ENCODE assay signal across 8 cellular contexts in the genomic region with DNA sequence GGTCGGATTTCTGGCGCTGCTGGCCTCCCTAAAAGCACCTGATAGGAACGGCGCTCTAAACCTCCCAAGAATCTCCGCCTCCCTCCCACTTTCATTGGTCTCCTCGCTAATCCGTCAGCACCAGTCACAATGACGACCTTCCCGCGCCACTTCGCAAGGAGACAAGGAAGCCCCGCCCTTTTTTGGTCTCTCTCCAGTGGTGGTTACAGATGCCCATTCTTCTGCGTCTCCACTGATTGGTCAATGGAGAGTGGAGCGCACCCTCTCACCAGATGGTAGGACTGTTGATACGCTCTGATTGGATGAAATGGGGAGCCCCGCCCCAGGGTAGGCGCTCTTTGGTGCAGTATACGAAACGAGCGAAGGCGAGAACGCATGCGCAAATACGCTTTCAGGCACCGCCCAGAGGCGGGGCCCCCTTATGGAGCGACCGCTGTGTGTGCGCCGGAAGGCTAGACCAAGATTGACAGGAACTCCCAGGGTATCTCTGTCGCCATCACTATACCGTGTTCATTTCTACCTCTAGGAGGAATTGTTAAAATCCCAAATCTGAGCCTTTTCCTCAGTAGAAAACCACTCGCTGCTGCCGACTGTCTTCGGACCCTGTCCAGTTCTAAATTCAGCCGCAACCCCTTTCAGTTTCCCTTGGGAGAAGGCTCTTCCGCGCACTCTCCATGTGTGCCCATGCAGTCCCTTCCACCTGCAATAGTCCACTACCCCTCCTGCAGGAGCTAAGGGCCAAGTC. TPM values are rescaled to one million over a fixed set of nuclear protein-coding genes. Genes with fewer than 3 reads are reported as not detected.
DNase-seq lines count a peak whose midpoint lies in the region; ATAC-seq, FAIRE-seq and TF ChIP-seq lines count a peak whose summit lies in the region.

No MANE protein-coding gene starts in this region.

- peaks cover 36% of the 10 kb centered on the region for H3K36me3 Mint-ChIP-seq in T-helper 2 cell treated with Interferon-gamma antibody and Interleukin-4, amounts not matched to agents 5 μg/mL and 100 μg/mL, for 36 hours (ENCODE audit: low read depth)

- H3K27me3 Mint-ChIP-seq in T-helper 2 cell treated with Interferon-gamma antibody and Interleukin-4, amounts not matched to agents 5 μg/mL and 100 μg/mL, for 36 hours (ENCODE audit: low read depth): no peaks in the 10 kb centered on the region

- under 1% methylated on average over 38 of the region's 38 CpGs for WGBS in right cardiac atrium
- 0 to 1% (median 0%) methylated on average over 38 of the region's 38 CpGs for WGBS in psoas muscle, 3 donors

- H3K9me3 ChIP-seq in ascending aorta (no peaks in the 10 kb centered on the region), right cardiac atrium (ENCODE audit: control insufficient read depth, low read length) (no peaks in the 10 kb centered on the region), psoas muscle (no peaks in the 10 kb centered on the region)

- H3K36me3 ChIP-seq in ascending aorta (peaks cover 21 to 23% of the 10 kb centered on the region in 2 donors), psoas muscle (ENCODE audit: insufficient read depth in 1 of 2, low read depth in 1 of 2) (peaks cover 6 to 32% of the 10 kb centered on the region in 2 donors)

- H3K27me3 ChIP-seq in ascending aorta (no peaks in the 10 kb centered on the region), right cardiac atrium (ENCODE audit: control insufficient read depth, insufficient read depth) (no peaks in the 10 kb centered on the region), psoas muscle (ENCODE audit: insufficient read depth in 3 of 3, low read length in 2 of 3) (no peaks in the 10 kb centered on the region)

- peaks cover 44% of the 10 kb centered on the region for H3K4me1 Mint-ChIP-seq in T-helper 2 cell treated with Interferon-gamma antibody and Interleukin-4, amounts not matched to agents 5 μg/mL and 100 μg/mL, for 36 hours (ENCODE audit: low read depth)

- intact Hi-C loops in ascending aorta (cut with DNase I): loop anchor here (1.0 to 5.0 kb wide), 10 partner anchors 19 to 552 kb away; a partner anchor contains a TSS
- intact Hi-C loops in right cardiac atrium (cut with DNase I): loop anchor here in 1 of 4 donors (5.0 kb wide), 1 partner anchor 82 kb away; a partner anchor contains a TSS
- intact Hi-C loops in psoas muscle (cut with DNase I): loop anchor here in 1 of 2 donors (5.0 kb wide), 1 partner anchor 42 kb away; no protein-coding TSS in a partner anchor

- H3K4me3 ChIP-seq in ascending aorta (peak overlapping the region; percentile 77 to 81), right cardiac atrium (ENCODE audit: low read length) (peak overlapping the region; percentile 58), psoas muscle (peak overlapping the region; percentile 98)

- H3K27ac Mint-ChIP-seq in T-helper 2 cell treated with Interferon-gamma antibody and Interleukin-4, amounts not matched to agents 5 μg/mL and 100 μg/mL, for 36 hours: peak overlapping the region; percentile 100

- H3K4me1 ChIP-seq in ascending aorta (peaks cover 16 to 41% of the 10 kb centered on the region in 2 donors), right cardiac atrium (ENCODE audit: control insufficient read depth, insufficient read depth, low read length) (peaks cover 8% of the 10 kb centered on the region), psoas muscle (peaks cover 41% of the 10 kb centered on the region)

- H3K27ac ChIP-seq in ascending aorta: peak overlapping the region; percentile 98 to 99
- H3K27ac ChIP-seq in right cardiac atrium (ENCODE audit: low read length): peak overlapping the region; percentile 98
- H3K27ac ChIP-seq in psoas muscle: peak overlapping the region; percentile 100

- TF ChIP-seq POLR2A in GM18505 (IDR thresholded peaks at IDR 0.05; ENCODE audit: borderline replicate concordance, extremely low read depth, insufficient read depth, insufficient read length): peak; percentile 94

- DNase-seq in NCI-H187 treated with DMSO at 0.1 percent for 48 hours (lab: John Stamatoyannopoulos, UW) (peak; percentile 100), ascending aorta (ENCODE audit: low spot score in 2 of 2) (peak; percentile 100), right cardiac atrium (peak; percentile 99 to 100 (median 99)), psoas muscle (peak; percentile 99 to 100), urothelium cell line (ENCODE audit: low spot score) (peak; percentile 97)
- DNase-seq in T-helper 2 cell treated with Interferon-gamma antibody and Interleukin-4, amounts not matched to agents 5 μg/mL and 100 μg/mL, for 36 hours (ENCODE audit: low spot score): peak; percentile 100

- peak; percentile 47 for ATAC-seq in GM18505 (IDR thresholded peaks at IDR 0.05; ENCODE audit: unreplicated experiment)
- ATAC-seq in HG02970 (IDR thresholded peaks at IDR 0.05; ENCODE audit: low FRiP score, unreplicated experiment): peak; percentile 61
- peak; percentile 91 to 92 for ATAC-seq in right cardiac atrium
- peak; percentile 79 to 83 (median 80) for ATAC-seq in psoas muscle

- peak overlapping the region; percentile 86 for H3K4me3 Mint-ChIP-seq in T-helper 2 cell treated with Interferon-gamma antibody and Interleukin-4, amounts not matched to agents 5 μg/mL and 100 μg/mL, for 36 hours

- TF ChIP-seq CTCF in ascending aorta (IDR thresholded peaks at IDR 0.05) (peak in 2 of 3 experiments; percentile 9 to 51), psoas muscle (IDR thresholded peaks at IDR 0.05) (peak; percentile 34)

- no peaks in the 10 kb centered on the region for H3K9me3 Mint-ChIP-seq in T-helper 2 cell treated with Interferon-gamma antibody and Interleukin-4, amounts not matched to agents 5 μg/mL and 100 μg/mL, for 36 hours

- peak; percentile 58 for FAIRE-seq in urothelium cell line (lab: Jason Lieb, UNC)

RNA-seq across cellular contexts. Expression of a gene that starts 0.6 kb away (rescaled TPM):
- total RNA-seq in ascending aorta: 110 TPM
- total RNA-seq in right cardiac atrium: 100 to 1,000 TPM; 146 to 206 (median 178) TPM
- polyA plus RNA-seq in right cardiac atrium: 131 TPM
- total RNA-seq in psoas muscle: 100 to 1,000 TPM; 151 to 229 (median 198) TPM
- 100 to 1,000 TPM; 109 to 215 (median 191) TPM for polyA plus RNA-seq in psoas muscle

RNA-seq across cellular contexts. Expression of a gene that starts 18.8 kb away (rescaled TPM):
- 67.6 TPM for total RNA-seq in ascending aorta
- 100 to 1,000 TPM; 403 to 585 (median 523) TPM for total RNA-seq in right cardiac atrium
- polyA plus RNA-seq in right cardiac atrium: 1,015 TPM
- total RNA-seq in psoas muscle: 100 to 1,000 TPM; 279 to 572 (median 404) TPM
- 100 to 1,000 TPM; 512 to 649 (median 601) TPM for polyA plus RNA-seq in psoas muscle

RNA-seq across cellular contexts. Expression of a gene that starts 27.7 kb away (rescaled TPM):
- total RNA-seq in ascending aorta (7.0 TPM), right cardiac atrium (1 to 10 TPM; 3.1 to 4.6 (median 3.5) TPM), psoas muscle (1 to 10 TPM; 1.5 to 4.8 (median 2.2) TPM)
- polyA plus RNA-seq in right cardiac atrium (7.2 TPM), psoas muscle (1 to 10 TPM; 2.2 to 3.4 (median 2.2) TPM)

RNA-seq across cellular contexts. Expression of a gene that starts 37.7 kb away (rescaled TPM):
- total RNA-seq in ascending aorta (not detected), right cardiac atrium (1 to 10 TPM in 2 of 4 donors, under 1 TPM in 2; 0.56 to 1.2 (median 0.85) TPM), psoas muscle (1 to 10 TPM in 2 of 4 donors, under 1 TPM in 2; 0.62 to 2.0 (median 0.98) TPM)
- polyA plus RNA-seq in right cardiac atrium (0.45 TPM), psoas muscle (under 1 TPM; 0.31 to 0.77 (median 0.53) TPM)

RNA-seq across cellular contexts. Expression of a gene that starts 49.0 kb away (rescaled TPM):
- total RNA-seq in ascending aorta: 53.1 TPM
- total RNA-seq in right cardiac atrium: 10 to 100 TPM; 57.6 to 75.9 (median 60.3) TPM
- 96.5 TPM for polyA plus RNA-seq in right cardiac atrium
- total RNA-seq in psoas muscle: 100 to 1,000 TPM; 133 to 180 (median 147) TPM
- polyA plus RNA-seq in psoas muscle: 100 to 1,000 TPM; 140 to 260 (median 204) TPM

Comparison
In these comparisons a context has a peak if more than half of its experiments do, and no peak if none do; other contexts are left out.
1. Peak in every context shown above with its lines: DNase-seq, ATAC-seq, H3K4me3 ChIP-seq and H3K27ac ChIP-seq.